ENCODE assay signal across 1 cellular context in the genomic region with DNA sequence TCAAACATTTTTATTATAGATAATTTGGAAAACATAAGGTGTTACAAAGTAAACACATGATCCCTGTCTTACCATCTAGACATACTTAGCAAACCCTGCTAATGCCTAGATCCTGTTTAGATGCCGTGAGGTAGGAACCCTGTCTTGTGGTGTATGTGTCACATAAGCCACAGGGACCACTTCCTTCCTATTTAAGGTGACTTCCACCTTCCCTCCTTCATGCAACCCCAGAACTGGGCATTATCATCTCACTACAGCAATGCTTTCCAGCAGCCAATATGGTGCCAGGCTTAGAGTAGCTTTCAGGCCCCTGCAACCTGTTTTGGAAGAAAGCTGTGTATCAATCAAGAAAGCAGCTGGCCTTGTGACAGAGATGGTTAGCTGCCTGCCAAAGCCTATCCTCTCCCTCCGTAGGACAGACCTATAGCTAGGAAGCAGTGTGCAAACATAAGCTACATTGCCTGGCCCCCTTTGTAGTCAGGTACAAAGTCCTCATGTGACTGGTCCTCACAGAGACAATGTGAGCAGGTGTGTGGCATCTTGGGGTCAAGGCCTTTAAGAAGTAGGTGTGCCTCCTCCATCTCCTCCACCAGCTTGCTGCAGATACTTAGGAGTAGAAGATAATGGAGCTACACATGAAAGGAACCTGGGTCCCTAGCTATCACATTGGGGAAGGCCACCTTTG.
TF ChIP-seq lines count a peak whose summit lies in the region.

No MANE protein-coding gene starts in this region.

TF ChIP-seq in HepG2, 621 proteins besides CTCF, POLR2A, EP300 and RAD21 (continued from another document):
- TF ChIP-seq, protein P1, sequence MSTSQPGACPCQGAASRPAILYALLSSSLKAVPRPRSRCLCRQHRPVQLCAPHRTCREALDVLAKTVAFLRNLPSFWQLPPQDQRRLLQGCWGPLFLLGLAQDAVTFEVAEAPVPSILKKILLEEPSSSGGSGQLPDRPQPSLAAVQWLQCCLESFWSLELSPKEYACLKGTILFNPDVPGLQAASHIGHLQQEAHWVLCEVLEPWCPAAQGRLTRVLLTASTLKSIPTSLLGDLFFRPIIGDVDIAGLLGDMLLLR (CRISPR knock-in tag; IDR thresholded peaks at IDR 0.05) = no peak
- TF ChIP-seq ZFP36L1 (CRISPR knock-in tag; IDR thresholded peaks at IDR 0.05) (no peak), ZNF350 (CRISPR knock-in tag; IDR thresholded peaks at IDR 0.05; ENCODE audit: borderline replicate concordance, low read depth) (no peak), REXO4 (CRISPR knock-in tag; IDR thresholded peaks at IDR 0.05; ENCODE audit: borderline replicate concordance) (no peak)
